Comparison of ENCODE assay signal across 1 cellular context in genomic region chr1:241519308-241520079, GRCh38.
TF ChIP-seq lines count a peak whose summit lies in the region.

TSS of gene FH (minus strand) at chr1:241519755. CDS start at chr1:241519722, 33 bp downstream.

TF ChIP-seq in HepG2, 621 proteins besides CTCF, POLR2A, EP300 and RAD21 (continued from another document and continues in another):
- TF ChIP-seq ZXDC (CRISPR knock-in tag; IDR thresholded peaks at IDR 0.05) (no peak), ZNF296 (CRISPR knock-in tag; conservative IDR thresholded peaks at IDR 0.05) (no peak), ZNF709 (CRISPR knock-in tag; IDR thresholded peaks at IDR 0.05) (no peak), SETDB1 (CRISPR knock-in tag; IDR thresholded peaks at IDR 0.05; ENCODE audit: borderline replicate concordance) (no peak), ZNF546 (CRISPR knock-in tag; conservative IDR thresholded peaks at IDR 0.05) (peak; percentile 76; the same call in 1 of the 2 replicates), ZNF788 (CRISPR knock-in tag; IDR thresholded peaks at IDR 0.05; ENCODE audit: borderline replicate concordance) (peak; percentile 17; the same call in 1 of the 2 replicates), ZNF710 (CRISPR knock-in tag; IDR thresholded peaks at IDR 0.05; ENCODE audit: borderline replicate concordance) (no peak), TRIM22 (IDR thresholded peaks at IDR 0.05) (no peak), MEIS2 (CRISPR knock-in tag; IDR thresholded peaks at IDR 0.05) (peak; percentile 74), NR0B2 (CRISPR knock-in tag; IDR thresholded peaks at IDR 0.05) (peak; percentile 63), SKI (IDR thresholded peaks at IDR 0.05; ENCODE audit: partially characterized antibody) (peak; percentile 43), ZNF749 (CRISPR knock-in tag; IDR thresholded peaks at IDR 0.05; ENCODE audit: borderline replicate concordance) (no peak; the same call in 1 of the 2 replicates), ZNF674 (CRISPR knock-in tag; IDR thresholded peaks at IDR 0.05; ENCODE audit: low read depth) (no peak), GTF2F1 (IDR thresholded peaks at IDR 0.05; ENCODE audit: low read length) (no peak), ZNF333 (CRISPR knock-in tag; IDR thresholded peaks at IDR 0.05; ENCODE audit: borderline replicate concordance) (peak; percentile 33; the same call in 1 of the 2 replicates), HDAC2 (CRISPR knock-in tag; IDR thresholded peaks at IDR 0.05) (peak; percentile 49), KDM3A (CRISPR knock-in tag; IDR thresholded peaks at IDR 0.05; ENCODE audit: low read depth) (peak; percentile 50; the same call in 1 of the 2 replicates), IRF2 (CRISPR knock-in tag; IDR thresholded peaks at IDR 0.05) (peak; percentile 12; the same call in 1 of the 2 replicates), SATB2 (CRISPR knock-in tag; IDR thresholded peaks at IDR 0.05) (peak; percentile 58; the same call in 1 of the 2 replicates), NFYC (CRISPR knock-in tag; IDR thresholded peaks at IDR 0.05) (peak; percentile 92), ZBTB49 (CRISPR knock-in tag; IDR thresholded peaks at IDR 0.05; ENCODE audit: borderline replicate concordance) (no peak), MAX (IDR thresholded peaks at IDR 0.05) (peak; percentile 81), ARNT2 (CRISPR knock-in tag; IDR thresholded peaks at IDR 0.05; ENCODE audit: low read depth) (0 out of 2 replicates have a peak, but pooled peaks have one; percentile 24), USF2 (IDR thresholded peaks at IDR 0.05; ENCODE audit: low read depth, low read length) (no peak), USF2 (CRISPR knock-in tag; IDR thresholded peaks at IDR 0.05; ENCODE audit: borderline replicate concordance) (no peak), ZNF468 (CRISPR knock-in tag; IDR thresholded peaks at IDR 0.05) (no peak), HNF1B (CRISPR knock-in tag; IDR thresholded peaks at IDR 0.05) (peak; percentile 64; the same call in 1 of the 2 replicates), CENPBD1 (CRISPR knock-in tag; IDR thresholded peaks at IDR 0.05; ENCODE audit: borderline replicate concordance, low read depth) (no peak), ZNF782 (CRISPR knock-in tag; IDR thresholded peaks at IDR 0.05; ENCODE audit: borderline replicate concordance) (0 out of 2 replicates have a peak, but pooled peaks have one; percentile 37), ZNF792 (CRISPR knock-in tag; IDR thresholded peaks at IDR 0.05) (peak; percentile 64; the same call in 1 of the 2 replicates), ZFP37 (CRISPR knock-in tag; IDR thresholded peaks at IDR 0.05; ENCODE audit: borderline replicate concordance) (no peak), ZNF691 (CRISPR knock-in tag; IDR thresholded peaks at IDR 0.05; ENCODE audit: borderline replicate concordance, low read depth) (no peak), NCOA5 (CRISPR knock-in tag; IDR thresholded peaks at IDR 0.05) (no peak), FOXM1 (CRISPR knock-in tag; IDR thresholded peaks at IDR 0.05) (no peak), SIN3A (IDR thresholded peaks at IDR 0.05; ENCODE audit: borderline replicate concordance, low read depth, low read length) (peak; percentile 86), NR1H2 (CRISPR knock-in tag; IDR thresholded peaks at IDR 0.05; ENCODE audit: borderline replicate concordance, low read depth) (no peak), AGO1 (IDR thresholded peaks at IDR 0.05; ENCODE audit: low read depth, low read length, poor library complexity, severe bottlenecking) (no peak), TAF1 (CRISPR knock-in tag; IDR thresholded peaks at IDR 0.05) (peak; percentile 93), ZBTB2 (CRISPR knock-in tag; IDR thresholded peaks at IDR 0.05; ENCODE audit: low read depth) (no peak), ZBTB7B (CRISPR knock-in tag; IDR thresholded peaks at IDR 0.05) (0 out of 2 replicates have a peak, but pooled peaks have one; percentile 39), RFXANK (CRISPR knock-in tag; IDR thresholded peaks at IDR 0.05) (no peak), HMG20A (CRISPR knock-in tag; IDR thresholded peaks at IDR 0.05; ENCODE audit: borderline replicate concordance) (no peak), ZNF816 (CRISPR knock-in tag; IDR thresholded peaks at IDR 0.05; ENCODE audit: borderline replicate concordance) (no peak; the same call in none of the 2 replicates), ZBTB38 (CRISPR knock-in tag; IDR thresholded peaks at IDR 0.05) (0 out of 2 replicates have a peak, but pooled peaks have one; percentile 25), CEBPB (IDR thresholded peaks at IDR 0.05; ENCODE audit: borderline replicate concordance, low read depth, low read length) (no peak), ZNF20 (CRISPR knock-in tag; IDR thresholded peaks at IDR 0.05) (no peak), RXRA (CRISPR knock-in tag; IDR thresholded peaks at IDR 0.05) (peak; percentile 31; the same call in 1 of the 2 replicates), PHB2 (IDR thresholded peaks at IDR 0.05; ENCODE audit: partially characterized antibody) (no peak), FOXK1 (CRISPR knock-in tag; IDR thresholded peaks at IDR 0.05; ENCODE audit: borderline replicate concordance, low read depth) (peak; percentile 60; the same call in 1 of the 2 replicates), ZFY (CRISPR knock-in tag; IDR thresholded peaks at IDR 0.05) (peak; percentile 96)
